ENCODE assay signal across 9 cellular contexts in the genomic region with DNA sequence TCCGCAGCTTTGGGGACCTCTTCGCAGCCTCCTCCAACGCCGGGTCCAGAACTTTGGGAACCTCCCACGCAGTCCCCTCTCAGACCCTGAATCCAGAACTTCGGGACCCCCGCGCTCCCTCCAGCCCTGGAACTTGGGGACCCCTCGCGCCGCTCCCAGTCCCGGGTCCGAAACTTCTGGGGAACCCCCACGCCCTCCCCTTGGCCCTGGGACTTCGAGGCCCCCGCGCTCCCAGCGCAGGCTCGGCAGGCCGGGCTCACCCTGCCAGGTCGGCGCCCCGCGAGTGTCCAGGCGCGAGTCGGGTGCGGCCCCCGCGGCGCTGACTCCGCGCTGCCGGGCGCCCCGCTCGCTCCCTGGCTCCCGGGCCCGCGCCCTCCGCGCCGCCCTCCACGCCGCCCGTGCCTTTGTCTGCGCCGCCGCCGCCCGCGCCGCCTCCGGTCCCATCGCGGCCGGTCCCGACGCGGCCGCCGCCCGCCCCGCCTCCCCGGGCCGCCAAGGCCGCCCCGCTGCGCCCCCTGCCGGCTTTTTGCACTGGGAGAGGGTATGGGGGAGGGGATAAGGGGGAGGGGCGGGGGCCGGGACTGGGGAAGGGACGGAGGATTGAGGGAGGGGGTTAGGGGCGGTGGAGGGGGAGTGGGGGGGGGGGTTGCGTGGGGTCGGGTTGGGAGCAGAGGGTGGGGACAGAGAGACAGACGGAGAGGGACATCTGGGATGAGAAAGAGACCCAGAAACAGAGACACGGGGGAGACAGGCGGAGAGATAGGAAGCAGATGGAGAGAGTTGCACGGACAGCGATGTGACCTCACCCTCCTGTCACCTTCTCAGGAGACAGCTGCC. TPM values are rescaled to one million over a fixed set of nuclear protein-coding genes. Genes with fewer than 3 reads are reported as not detected.
A peak's percentile ranks its signal among the peaks of the same experiment; 100 is the strongest.
DNase-seq lines count a peak whose midpoint lies in the region; ATAC-seq and TF ChIP-seq lines count a peak whose summit lies in the region.
"Had no signal": no experiment of that assay in that cellular context is flagged by ENCODE, and none has a peak within 500 bp of the region (broad histone marks: within the 10 kb centered on the region; RNA-seq: fewer than 3 reads in every experiment).

Gene HOMER3, minus strand, starts transcription at position 427 of the 837 bp plus-strand sequence. CDS start 2,235 bp downstream, outside the sequence.

- H3K9ac ChIP-seq in neuronal stem cell (ENCODE audit: low read depth, low read length, poor library complexity): peak within 1 kb of the TSS; percentile 92

- DNase-seq in CD4-positive, CD25-positive, alpha-beta regulatory T cell: peak; percentile 46 to 58 (median 52)
- DNase-seq in RWPE2 (ENCODE audit: low spot score): no peak
- DNase-seq in activated naive CD4-positive, alpha-beta T cell treated with anti-CD3 and anti-CD28 coated beads for 36 hours: peak; percentile 82
- peak; percentile 91 for DNase-seq in germinal center (ENCODE audit: low spot score)
- DNase-seq in neuronal stem cell (ENCODE audit: low spot score): peak; percentile 81
- DNase-seq in stromal cell of bone marrow (ENCODE audit: low read depth): peak; percentile 43

- H3K36me3 Mint-ChIP-seq in CD4-positive, CD25-positive, alpha-beta regulatory T cell: no peaks in the 10 kb centered on the region
- no peaks in the 10 kb centered on the region for H3K36me3 Mint-ChIP-seq in activated naive CD4-positive, alpha-beta T cell treated with anti-CD3 and anti-CD28 coated beads for 36 hours (ENCODE audit: low read depth)

- peak within 1 kb of the TSS; percentile 86 for H3K4ac ChIP-seq in neuronal stem cell (ENCODE audit: low read length)

- peak within 1 kb of the TSS; percentile 87 for H2AFZ ChIP-seq in neuronal stem cell (ENCODE audit: low read length)

- H3K4me2 ChIP-seq in neuronal stem cell (ENCODE audit: insufficient read depth, low read length, poor library complexity, severe bottlenecking): peak within 1 kb of the TSS; percentile 51

- H2BK12ac ChIP-seq in neuronal stem cell (ENCODE audit: low read length): no peak within 1 kb of the TSS

- peak within 1 kb of the TSS; percentile 100 for H3K18ac ChIP-seq in neuronal stem cell (ENCODE audit: low read length)

- H3K27me3 ChIP-seq in CD4-positive, CD25-positive, alpha-beta regulatory T cell (ENCODE audit: control insufficient read depth, insufficient read depth, low read length): no peaks in the 10 kb centered on the region
- H3K27me3 ChIP-seq in RWPE2 (ENCODE audit: insufficient read depth, poor library complexity, severe bottlenecking) (no peaks in the 10 kb centered on the region), neuronal stem cell (ENCODE audit: control insufficient read depth in 3 of 3, insufficient read depth in 3 of 3, low read depth in 1 of 3, low read length in 3 of 3) (no peaks in the 10 kb centered on the region)

- H3K4me3 Mint-ChIP-seq in CD4-positive, CD25-positive, alpha-beta regulatory T cell: peak within 1 kb of the TSS in 3 of 4 donors; percentile 72 to 91 (median 73)
- H3K4me3 Mint-ChIP-seq in activated naive CD4-positive, alpha-beta T cell treated with anti-CD3 and anti-CD28 coated beads for 36 hours: peak within 1 kb of the TSS; percentile 40

- peaks cover 11% of the 10 kb centered on the region for H3K4me1 ChIP-seq in CD4-positive, CD25-positive, alpha-beta regulatory T cell (ENCODE audit: control insufficient read depth, insufficient read depth, low read length, poor library complexity, severe bottlenecking)
- H3K4me1 ChIP-seq in RWPE2 (ENCODE audit: insufficient read depth, poor library complexity, severe bottlenecking) (no peaks in the 10 kb centered on the region), neuronal stem cell (ENCODE audit: control insufficient read depth in 2 of 2, insufficient read depth in 1 of 2, low read depth in 1 of 2, low read length in 2 of 2) (peaks cover 11 to 12% of the 10 kb centered on the region in 2 donors)

- ATAC-seq in CD4-positive, CD25-positive, alpha-beta regulatory T cell (ENCODE audit: low read depth in 2 of 2): peak; percentile 76 to 88
- ATAC-seq in HG03280 (IDR thresholded peaks at IDR 0.05; ENCODE audit: unreplicated experiment) (peak; percentile 68), RWPE2 (ENCODE audit: low read depth) (peak; percentile 66), HG03159 (IDR thresholded peaks at IDR 0.05; ENCODE audit: unreplicated experiment) (no peak)

- peak within 1 kb of the TSS; percentile 97 for H2AK5ac ChIP-seq in neuronal stem cell (ENCODE audit: low read depth, low read length)

- H2BK5ac ChIP-seq in neuronal stem cell (ENCODE audit: low read length): peak within 1 kb of the TSS; percentile 93

- peaks cover 66% of the 10 kb centered on the region for H3K27me3 Mint-ChIP-seq in CD4-positive, CD25-positive, alpha-beta regulatory T cell
- H3K27me3 Mint-ChIP-seq in activated naive CD4-positive, alpha-beta T cell treated with anti-CD3 and anti-CD28 coated beads for 36 hours (ENCODE audit: low read depth): peaks cover 26% of the 10 kb centered on the region

- no peak within 1 kb of the TSS for H3K27ac Mint-ChIP-seq in CD4-positive, CD25-positive, alpha-beta regulatory T cell
- H3K27ac Mint-ChIP-seq in activated naive CD4-positive, alpha-beta T cell treated with anti-CD3 and anti-CD28 coated beads for 36 hours: no peak within 1 kb of the TSS

- WGBS in neuronal stem cell (ENCODE audit: extremely low coverage in 2 of 2, insufficient read length in 2 of 2, insufficient replicate concordance in 1 of 2), 2 donors: no CpG with 5 or more reads among the region's 81 CpGs

- no peaks in the 10 kb centered on the region for H3K9me3 ChIP-seq in CD4-positive, CD25-positive, alpha-beta regulatory T cell (ENCODE audit: control insufficient read depth in 2 of 2, low read length in 2 of 2)
- H3K9me3 ChIP-seq in RWPE2 (ENCODE audit: severe bottlenecking) (no peaks in the 10 kb centered on the region), neuronal stem cell (replicated peaks in 1 of 2; ENCODE audit: control insufficient read depth in 2 of 2, insufficient read depth in 1 of 2, low read depth in 1 of 2, low read length in 2 of 2) (no peaks in the 10 kb centered on the region)

- H4K91ac ChIP-seq in neuronal stem cell (ENCODE audit: low read depth, low read length, poor library complexity): no peak within 1 kb of the TSS

- no peaks in the 10 kb centered on the region for H3K36me3 ChIP-seq in CD4-positive, CD25-positive, alpha-beta regulatory T cell (ENCODE audit: control insufficient read depth, insufficient read depth, low read length)
- H3K36me3 ChIP-seq in RWPE2 (ENCODE audit: low read depth) (peaks cover 34% of the 10 kb centered on the region), neuronal stem cell (replicated peaks in 1 of 2; ENCODE audit: control insufficient read depth in 2 of 2, insufficient read depth in 2 of 2, low read length in 2 of 2) (peaks cover 12 to 28% of the 10 kb centered on the region in 2 donors)

- peak within 1 kb of the TSS; percentile 99 for H2BK15ac ChIP-seq in neuronal stem cell (ENCODE audit: low read length)

- no peak within 1 kb of the TSS for H3K27ac ChIP-seq in CD4-positive, CD25-positive, alpha-beta regulatory T cell (ENCODE audit: insufficient read depth, low read length, poor library complexity, severe bottlenecking)
- H3K27ac ChIP-seq in RWPE2 (ENCODE audit: poor library complexity, severe bottlenecking) (peak within 1 kb of the TSS; percentile 88), neuronal stem cell (replicated peaks; ENCODE audit: low read length) (peak within 1 kb of the TSS; percentile 70)

- H4K8ac ChIP-seq in neuronal stem cell (ENCODE audit: low read depth, low read length): no peak within 1 kb of the TSS

- H3K79me1 ChIP-seq in neuronal stem cell (ENCODE audit: low read depth, low read length): peaks cover 10% of the 10 kb centered on the region

- intact Hi-C loops in activated naive CD4-positive, alpha-beta T cell treated with anti-CD3 and anti-CD28 coated beads for 36 hours (cut with micrococcal nuclease): loop anchor here (1.0 kb wide), 1 partner anchor 22 kb away; the partner anchor contains the start of genes COPE and DDX49

- TF ChIP-seq CTCF in RWPE2 (IDR thresholded peaks at IDR 0.05; ENCODE audit: poor library complexity, severe bottlenecking): peak; percentile 92

- H3K9me3 Mint-ChIP-seq in CD4-positive, CD25-positive, alpha-beta regulatory T cell: peaks cover 0 to 1% (median 0%) of the 10 kb centered on the region in 7 donors
- H3K9me3 Mint-ChIP-seq in activated naive CD4-positive, alpha-beta T cell treated with anti-CD3 and anti-CD28 coated beads for 36 hours: no peaks in the 10 kb centered on the region

- peaks cover 0 to 18% (median 5%) of the 10 kb centered on the region in 4 donors for H3K4me1 Mint-ChIP-seq in CD4-positive, CD25-positive, alpha-beta regulatory T cell
- H3K4me1 Mint-ChIP-seq in activated naive CD4-positive, alpha-beta T cell treated with anti-CD3 and anti-CD28 coated beads for 36 hours (ENCODE audit: low read depth): peaks cover 9% of the 10 kb centered on the region

- peak within 1 kb of the TSS; percentile 89 for H3K23ac ChIP-seq in neuronal stem cell (ENCODE audit: low read depth, low read length, poor library complexity)

- H3K4me3 ChIP-seq in CD4-positive, CD25-positive, alpha-beta regulatory T cell (ENCODE audit: low read depth, low read length): no peak within 1 kb of the TSS
- H3K4me3 ChIP-seq in RWPE2 (ENCODE audit: severe bottlenecking): peak within 1 kb of the TSS; percentile 96
- peak within 1 kb of the TSS; percentile 94 to 97 for H3K4me3 ChIP-seq in neuronal stem cell (ENCODE audit: low read length in 2 of 2)

- CTCF ChIA-PET in activated naive CD4-positive, alpha-beta T cell treated with anti-CD3 and anti-CD28 coated beads for 36 hours (lab: Charles Lee): no interaction called here

- peak within 1 kb of the TSS; percentile 44 for H2BK120ac ChIP-seq in neuronal stem cell (ENCODE audit: low read depth, low read length)

- H3K14ac ChIP-seq in neuronal stem cell (ENCODE audit: low read length): peak within 1 kb of the TSS; percentile 98

RNA-seq across cellular contexts. Expression of gene HOMER3, which starts in this region (rescaled TPM):
- 3.6 TPM for total RNA-seq in CD4-positive, CD25-positive, alpha-beta regulatory T cell
- polyA plus RNA-seq in CD4-positive, CD25-positive, alpha-beta regulatory T cell: 1 to 10 TPM; 2.8 to 3.9 (median 3.3) TPM
- total RNA-seq in activated naive CD4-positive, alpha-beta T cell treated with anti-CD3 and anti-CD28 coated beads for 36 hours: not detected
- 58.3 TPM for polyA plus RNA-seq in neuronal stem cell (2013, experiment 1 of 2)
- 56.2 TPM for polyA plus RNA-seq in neuronal stem cell (2013, experiment 2 of 2)
- total RNA-seq: T-helper 2 cell treated with Interferon-gamma antibody and Interleukin-4, amounts not matched to agents 100 ng/mL and 5 ng/mL, for 36 hours had no signal

Comparison
In these comparisons a context has a peak if more than half of its experiments do, and no peak if none do; other contexts are left out.
1. Peak in DNase-seq in activated naive CD4-positive, alpha-beta T cell treated with anti-CD3 and anti-CD28 coated beads for 36 hours; RNA of the gene not detected or under 1 TPM.